ENCODE assay signal across 8 cellular contexts in genomic region chr9:76562511-76562911, GRCh38.
A peak's percentile ranks its signal among the peaks of the same experiment; 100 is the strongest.
DNase-seq lines count a peak whose midpoint lies in the region; ATAC-seq and TF ChIP-seq lines count a peak whose summit lies in the region.

No MANE protein-coding gene starts in this region.

- H3K27ac Mint-ChIP-seq in naive B cell (peak overlapping the region; percentile 58 to 90 (median 82)), endothelial cell (ENCODE audit: unreplicated experiment) (no peak overlapping the region)

- peak overlapping the region; percentile 59 to 87 (median 78) for H3K4me3 Mint-ChIP-seq in naive B cell
- H3K4me3 Mint-ChIP-seq in endothelial cell (ENCODE audit: unreplicated experiment), result no peak overlapping the region

- H3K9me3 Mint-ChIP-seq in naive B cell (peaks cover 0 to 6% (median 1%) of the 10 kb centered on the region in 7 donors), endothelial cell (ENCODE audit: unreplicated experiment) (no peaks in the 10 kb centered on the region)

- peaks cover 53 to 72% (median 70%) of the 10 kb centered on the region in 3 donors for H3K4me1 Mint-ChIP-seq in naive B cell
- H3K4me1 Mint-ChIP-seq in endothelial cell (ENCODE audit: unreplicated experiment), result no peaks in the 10 kb centered on the region

- DNase-seq in activated CD4-positive, CD25-positive, alpha-beta regulatory T cell (lab: John Stamatoyannopoulos, UW), result no peak
- DNase-seq in SIG-M5 (lab: John Stamatoyannopoulos, UW) (peak; percentile 79), naive B cell (peak; percentile 20), lower leg skin (ENCODE audit: low spot score in 2 of 2) (no peak), endothelial cell (ENCODE audit: low spot score) (no peak), COLO668 (lab: John Stamatoyannopoulos, UW; ENCODE audit: unreplicated experiment) (no peak)

- no peaks in the 10 kb centered on the region for H3K27me3 Mint-ChIP-seq in naive B cell
- no peaks in the 10 kb centered on the region for H3K27me3 Mint-ChIP-seq in endothelial cell (ENCODE audit: unreplicated experiment)

- intact Hi-C loops in lower leg skin (cut with DNase I; ENCODE audit: low total_unique reads), result no loop called here

- ATAC-seq in activated CD4-positive, CD25-positive, alpha-beta regulatory T cell treated with anti-CD3 and anti-CD28 coated beads, Interleukin-2, amount 50 U/mL, for 24 hours, result peak; percentile 91 to 95
- ATAC-seq in HG02981 (IDR thresholded peaks at IDR 0.05; ENCODE audit: unreplicated experiment) (peak; percentile 74), naive B cell (ENCODE audit: low read depth in 2 of 2) (peak; percentile 30 to 57)

- no peak for TF ChIP-seq CTCF in lower leg skin (IDR thresholded peaks at IDR 0.05)
- TF ChIP-seq CTCF in endothelial cell (IDR thresholded peaks at IDR 0.05; ENCODE audit: unreplicated experiment), result no peak

- peaks cover 0 to 7% of the 10 kb centered on the region in 2 donors for H3K36me3 Mint-ChIP-seq in naive B cell
- no peaks in the 10 kb centered on the region for H3K36me3 Mint-ChIP-seq in endothelial cell (ENCODE audit: low read depth, unreplicated experiment)

- H3K4me3 ChIP-seq in lower leg skin (ENCODE audit: low read depth, poor library complexity, severe bottlenecking), result no peak overlapping the region

- TF ChIP-seq POLR2A in lower leg skin (IDR thresholded peaks at IDR 0.05), result no peak

Comparison
In these comparisons a context has a peak if more than half of its experiments do, and no peak if none do; other contexts are left out.
1. DNase-seq: peak in SIG-M5 (single experiment) and naive B cell (single experiment); none in activated CD4-positive, CD25-positive, alpha-beta regulatory T cell (0 of 4), lower leg skin (0 of 2), endothelial cell (single experiment) and COLO668 (single experiment).
2. Peak in every context shown above with its lines, with median percentiles within 50 percentile points of each other: ATAC-seq.